25 cellular contexts compared by ENCODE assay signal in genomic region chr6:34011298-34011697, GRCh38.
"Had no signal": no experiment of that assay in that cellular context is flagged by ENCODE, and none has a peak within 500 bp of the region (broad histone marks: within the 10 kb centered on the region; RNA-seq: fewer than 3 reads in every experiment).

No MANE protein-coding gene starts in this region.

- FAIRE-seq: endometrium, keratinocyte had no signal

- H3K9me3 Mint-ChIP-seq: immature natural killer cell; stimulated activated memory B cell treated with anti-CD40 and anti-IgM and Interleukin-4, amounts not matched to agents 10 μg/mL and 1 μg/mL and 100 μg/mL, for 72 hours; stimulated activated naive CD8-positive, alpha-beta T cell treated with anti-CD3 and anti-CD28 coated beads, Interleukin-15, Interleukin-2, amounts not matched to agents 100 ng/mL and 50 ng/mL, for 24 hours had no signal

- H3K27ac ChIP-seq: dorsolateral prefrontal cortex, gastrocnemius medialis, ovary, tibial artery, upper lobe of left lung, vagina had no signal

- H3K4me3 Mint-ChIP-seq: immature natural killer cell; naive B cell; neural crest cell; stimulated activated memory B cell treated with anti-CD40 and anti-IgM and Interleukin-4, amounts not matched to agents 10 μg/mL and 1 μg/mL and 100 μg/mL, for 72 hours; stimulated activated naive CD8-positive, alpha-beta T cell treated with anti-CD3 and anti-CD28 coated beads, Interleukin-15, Interleukin-2, amounts not matched to agents 100 ng/mL and 50 ng/mL, for 24 hours had no signal

- H3K27me3 Mint-ChIP-seq: stimulated activated naive CD8-positive, alpha-beta T cell treated with anti-CD3 and anti-CD28 coated beads, Interleukin-15, Interleukin-2, amounts not matched to agents 100 ng/mL and 50 ng/mL, for 24 hours had no signal

- H3K4me1 Mint-ChIP-seq: immature natural killer cell; naive B cell; stimulated activated memory B cell treated with anti-CD40 and anti-IgM and Interleukin-4, amounts not matched to agents 10 μg/mL and 1 μg/mL and 100 μg/mL, for 72 hours had no signal

- H3K4me1 ChIP-seq: gastrocnemius medialis, tibial artery, upper lobe of left lung, vagina had no signal

- H3K4me3 ChIP-seq: dorsolateral prefrontal cortex, gastrocnemius medialis, ovary, tibial artery, upper lobe of left lung, vagina had no signal

- H3K27me3 ChIP-seq: ovary, upper lobe of left lung, vagina had no signal

- H3K27ac Mint-ChIP-seq: immature natural killer cell; naive B cell; progenitor cell of endocrine pancreas; stimulated activated memory B cell treated with anti-CD40 and anti-IgM and Interleukin-4, amounts not matched to agents 10 μg/mL and 1 μg/mL and 100 μg/mL, for 72 hours; stimulated activated naive CD8-positive, alpha-beta T cell treated with anti-CD3 and anti-CD28 coated beads, Interleukin-15, Interleukin-2, amounts not matched to agents 100 ng/mL and 50 ng/mL, for 24 hours had no signal

- DNase-seq: cortex of kidney; dorsolateral prefrontal cortex; effector memory CD4-positive, alpha-beta T cell; gastrocnemius medialis; immature natural killer cell; left cardiac atrium; left ventricle myocardium superior; mesendoderm; naive B cell; nucleus accumbens; ovary; right cardiac atrium; stimulated activated CD4-positive, alpha-beta T cell treated with anti-CD3 and anti-CD28 coated beads, Interleukin-15, amount 100 ng/mL, for 24 hours; stimulated activated CD4-positive, alpha-beta T cell treated with anti-CD3 and anti-CD28 coated beads, Interleukin-1b, Interleukin-23, amount 100 ng/mL, for 48 hours; stimulated activated CD4-positive, alpha-beta T cell treated with anti-CD3 and anti-CD28 coated beads, Interleukin-4, amount 100 ng/mL, for 24 hours; tibial artery; upper lobe of left lung had no signal

- ATAC-seq: esophagus mucosa; gastrocnemius medialis; left cardiac atrium; left ventricle myocardium superior; right cardiac atrium; stimulated activated memory B cell treated with anti-CD40 and anti-IgM and Interleukin-4, amounts not matched to agents 10 μg/mL and 1 μg/mL and 100 μg/mL, for 72 hours had no signal

- H3K36me3 ChIP-seq: gastrocnemius medialis, ovary, tibial artery, upper lobe of left lung, vagina had no signal

- H3K9me3 ChIP-seq: gastrocnemius medialis, ovary, tibial artery, upper lobe of left lung, vagina had no signal

- H3K36me3 Mint-ChIP-seq: immature natural killer cell; naive B cell; stimulated activated memory B cell treated with anti-CD40 and anti-IgM and Interleukin-4, amounts not matched to agents 10 μg/mL and 1 μg/mL and 100 μg/mL, for 72 hours had no signal
